Comparison of ENCODE assay signal across 17 cellular contexts in the genomic region with DNA sequence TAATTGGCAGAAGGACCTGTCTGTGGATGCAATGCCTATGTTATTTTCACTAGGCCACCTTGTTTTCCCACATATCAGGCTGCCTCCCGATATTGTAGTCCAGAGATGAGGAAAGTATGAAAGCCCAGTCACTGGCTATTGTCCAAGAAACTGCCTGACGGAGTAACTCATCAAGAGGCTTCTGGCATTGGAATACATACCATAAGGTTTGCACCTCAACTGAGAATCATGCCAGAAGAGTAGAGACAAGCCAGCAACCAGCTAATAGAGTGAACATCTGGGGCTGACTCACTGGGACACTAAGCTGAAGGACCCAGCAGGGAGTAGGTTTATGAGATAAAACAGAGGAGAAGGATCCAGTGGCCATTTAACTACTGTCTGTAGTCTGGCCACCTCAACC.
DNase-seq lines count a peak whose midpoint lies in the region; ATAC-seq and TF ChIP-seq lines count a peak whose summit lies in the region.
"Had no signal": no experiment of that assay in that cellular context is flagged by ENCODE, and none has a peak within 500 bp of the region (broad histone marks: within the 10 kb centered on the region; RNA-seq: fewer than 3 reads in every experiment).

No MANE protein-coding gene starts in this region.

- no peak for TF ChIP-seq CTCF in AG04450 (IDR thresholded peaks at IDR 0.05; ENCODE audit: low read depth, low read length)

- no peaks in the 10 kb centered on the region for H3K27me3 ChIP-seq in AG04450 (ENCODE audit: control insufficient read depth, insufficient read depth, low read length)
- H3K27me3 ChIP-seq: BLaER1 treated with 17β-estradiol and CSF1 and Interleukin-3, amounts not matched to agents 10 nM and 100 nM; pancreas had no signal

- no peak for ATAC-seq in GM21619 (IDR thresholded peaks at IDR 0.05; ENCODE audit: unreplicated experiment)
- no peak for ATAC-seq in HG03039 (IDR thresholded peaks at IDR 0.05; ENCODE audit: unreplicated experiment)
- ATAC-seq: pancreas had no signal

- DNase-seq in AG04450 (ENCODE audit: low read depth, low spot score), result peak; percentile 92
- DNase-seq in HT1080 (ENCODE audit: low read depth), result peak; percentile 93
- peak; percentile 61 for DNase-seq in brain pericyte (ENCODE audit: low read depth, low spot score)
- DNase-seq in hepatic stellate cell (ENCODE audit: low spot score), result peak; percentile 32
- no peak for DNase-seq in NCI-H526 (lab: John Stamatoyannopoulos, UW)
- no peak for DNase-seq in HK-2 (ENCODE audit: unreplicated experiment)
- DNase-seq: activated CD4-positive, alpha-beta memory T cell treated with anti-CD3 and anti-CD28 coated beads for 36 hours; activated naive CD4-positive, alpha-beta T cell; GDM1; Kasumi-1; NCI-H2171 treated with DMSO at 0.1 percent for 48 hours; pancreas; stimulated activated CD4-positive, alpha-beta T cell treated with anti-CD3 and anti-CD28 coated beads, Interleukin-2, amount 100 ng/mL, for 24 hours had no signal

- H3K4me3 ChIP-seq in AG04450 (ENCODE audit: low read depth, low read length), result no peak overlapping the region
- H3K4me3 ChIP-seq: BLaER1 treated with 17β-estradiol and CSF1 and Interleukin-3, amounts not matched to agents 10 nM and 100 nM; lung; pancreas had no signal

- H3K27ac ChIP-seq in AG04450 (ENCODE audit: low read depth, low read length), result no peak overlapping the region
- H3K27ac ChIP-seq: BLaER1 treated with 17β-estradiol and CSF1 and Interleukin-3, amounts not matched to agents 10 nM and 100 nM; pancreas had no signal

- POLR2A ChIA-PET in AG04450 (lab: Yijun Ruan, JAX), result no interaction called here

- CTCF ChIA-PET in AG04450 (lab: Charles Lee), result no interaction called here

- no peaks in the 10 kb centered on the region for H3K9me3 ChIP-seq in AG04450 (ENCODE audit: control insufficient read depth, insufficient read depth, low read length)
- H3K9me3 ChIP-seq: pancreas had no signal

Comparison
In these comparisons a context has a peak if more than half of its experiments do, and no peak if none do; other contexts are left out.
1. DNase-seq: peak in AG04450 (single experiment), HT1080 (single experiment), brain pericyte (single experiment) and hepatic stellate cell (single experiment); none in NCI-H526 (0 of 2) and HK-2 (single experiment).